In the genomic region with DNA sequence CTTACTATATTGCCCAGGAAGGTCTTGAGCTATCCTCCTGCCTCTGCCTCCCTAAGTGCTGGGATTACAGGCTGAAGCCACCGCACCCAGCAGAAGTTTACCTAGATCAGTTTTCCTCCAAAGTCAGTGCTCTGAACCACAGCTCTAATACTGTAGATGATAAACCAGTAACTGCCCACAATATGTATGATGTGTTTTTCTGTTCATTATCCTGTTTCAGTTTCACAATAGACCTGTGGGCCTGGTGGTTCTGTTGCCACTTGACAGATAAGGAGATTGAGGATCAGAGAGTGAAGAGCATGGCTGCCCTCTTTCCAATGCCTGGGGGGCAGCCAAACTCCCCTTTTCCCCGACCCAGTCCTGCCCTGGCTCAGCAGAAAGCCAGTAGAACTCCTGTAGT, we compare ENCODE assay signal across 18 cellular contexts.
DNase-seq lines count a peak whose midpoint lies in the region; ATAC-seq and TF ChIP-seq lines count a peak whose summit lies in the region.
"Had no signal": no experiment of that assay in that cellular context is flagged by ENCODE, and none has a peak within 500 bp of the region (broad histone marks: within the 10 kb centered on the region; RNA-seq: fewer than 3 reads in every experiment).

No MANE protein-coding gene starts in this region.

- H3K27ac ChIP-seq in right lobe of liver, result no peak overlapping the region
- H3K27ac ChIP-seq: cardiac muscle cell, SJCRH30, thoracic aorta had no signal

- TF ChIP-seq CTCF in right lobe of liver (IDR thresholded peaks at IDR 0.05), result no peak

- no peaks in the 10 kb centered on the region for H3K36me3 ChIP-seq in right lobe of liver
- H3K36me3 ChIP-seq: cardiac muscle cell, SJCRH30, thoracic aorta had no signal

- H3K27me3 ChIP-seq in right lobe of liver, result no peaks in the 10 kb centered on the region
- H3K27me3 ChIP-seq: cardiac muscle cell, SJCRH30 had no signal

- no peaks in the 10 kb centered on the region for H3K9me3 ChIP-seq in right lobe of liver
- H3K9me3 ChIP-seq: SJCRH30, thoracic aorta had no signal

- H3K4me3 ChIP-seq in right lobe of liver, result no peak overlapping the region
- H3K4me3 ChIP-seq: cardiac muscle cell, SJCRH30, thoracic aorta had no signal

- H3K4me1 ChIP-seq in right lobe of liver, result no peaks in the 10 kb centered on the region
- H3K4me1 ChIP-seq: SJCRH30 had no signal

- peak; percentile 63 for ATAC-seq in GM18520 (IDR thresholded peaks at IDR 0.05; ENCODE audit: unreplicated experiment)
- peak; percentile 72 for ATAC-seq in GM21381 (IDR thresholded peaks at IDR 0.05; ENCODE audit: unreplicated experiment)
- peak; percentile 52 for ATAC-seq in HG03108 (IDR thresholded peaks at IDR 0.05; ENCODE audit: unreplicated experiment)
- no peak for ATAC-seq in right lobe of liver
- ATAC-seq: activated CD4-positive, CD25-positive, alpha-beta regulatory T cell treated with anti-CD3 and anti-CD28 coated beads, Interleukin-2, amount 50 U/mL, for 24 hours; right cardiac atrium had no signal

- TF ChIP-seq POLR2A in right lobe of liver (IDR thresholded peaks at IDR 0.05), result no peak

- intact Hi-C loops in right lobe of liver (cut with DNase I), result no loop called here

- 67% methylated on average over 1 of the region's 2 CpGs for WGBS in right lobe of liver (ENCODE audit: insufficient coverage, low coverage, low lambda C conversion rate, missing lambda C conversion rate)

- DNase-seq in amniotic epithelial cell (ENCODE audit: low read depth), result peak; percentile 50
- no peak for DNase-seq in right lobe of liver
- DNase-seq in HUDEP-2 (lab: John Stamatoyannopoulos, UW; ENCODE audit: unreplicated experiment in 76 of 76), result no peak
- DNase-seq in NCI-H146 treated with DMSO at 0.1 percent for 48 hours (lab: John Stamatoyannopoulos, UW; ENCODE audit: unreplicated experiment), result no peak
- DNase-seq in SIG-M5 (lab: John Stamatoyannopoulos, UW), result no peak
- DNase-seq: activated T-cell treated with anti-CD3 and anti-CD28 coated beads for 4 hours; effector CD4-positive, alpha-beta T cell; GDM1; NCI-H1417; NCI-H2227 treated with DMSO at 0.1 percent for 48 hours; SJCRH30 had no signal

Comparison
In these comparisons a context has a peak if more than half of its experiments do, and no peak if none do; other contexts are left out.
1. ATAC-seq: peak in GM18520 (single experiment), GM21381 (single experiment) and HG03108 (single experiment); none in right lobe of liver (0 of 4).